Comparison of ENCODE assay signal across 16 cellular contexts in the genomic region with DNA sequence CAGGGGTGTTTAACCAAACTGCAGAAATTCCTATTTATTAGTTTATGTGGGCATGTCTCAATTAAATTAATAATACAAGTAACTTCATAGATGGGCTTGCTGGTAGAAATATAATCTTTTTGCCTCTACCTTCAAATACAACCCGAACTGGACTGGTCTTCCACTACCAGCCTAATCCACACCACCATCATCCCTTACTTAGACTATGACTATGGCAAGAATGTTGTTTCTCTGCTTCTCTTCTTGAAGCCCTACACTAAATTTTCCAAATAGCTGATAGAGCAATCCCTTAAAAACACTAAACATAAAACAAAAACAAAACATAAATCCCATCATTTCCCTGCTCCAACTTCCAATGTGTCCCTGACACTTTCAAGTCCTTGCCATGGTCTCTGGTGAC. TPM values are rescaled to one million over a fixed set of nuclear protein-coding genes. Genes with fewer than 3 reads are reported as not detected.
DNase-seq lines count a peak whose midpoint lies in the region; ATAC-seq and TF ChIP-seq lines count a peak whose summit lies in the region.
"Had no signal": no experiment of that assay in that cellular context is flagged by ENCODE, and none has a peak within 500 bp of the region (broad histone marks: within the 10 kb centered on the region; RNA-seq: fewer than 3 reads in every experiment).

No MANE protein-coding gene starts in this region.

- H2BK120ac ChIP-seq in trophoblast cell (ENCODE audit: insufficient read depth, low read length, poor library complexity): no peak overlapping the region

- POLR2A ChIA-PET in CD4-positive, alpha-beta T cell (lab: Charles Lee): no interaction called here

- no CpG with 5 or more reads among the region's 1 CpG for WGBS in trophoblast cell (ENCODE audit: extremely low coverage, insufficient coverage, insufficient read length)

- intact Hi-C loops in CD4-positive, alpha-beta T cell (cut with DNase I, micrococcal nuclease): no loop called here
- intact Hi-C loops in dendritic cell treated with granulocyte-macrophage colony-stimulating factor and Interleukin-4, amounts not matched to agents 40 ng/mL and 50 ng/mL, for 4 days (cut with micrococcal nuclease): no loop called here

- H3K27me3 ChIP-seq in CD4-positive, alpha-beta T cell (ENCODE audit: control insufficient read depth, insufficient read depth, low read length): no peaks in the 10 kb centered on the region
- no peaks in the 10 kb centered on the region for H3K27me3 ChIP-seq in trophoblast cell (ENCODE audit: insufficient read depth, low read length)

- H3K18ac ChIP-seq in trophoblast cell (ENCODE audit: low read length): no peak overlapping the region

- DNase-seq in activated T-cell treated with anti-CD3 and anti-CD28 coated beads, Interleukin-2, amount 50 U/mL, for 24 hours: no peak
- no peak for DNase-seq in activated T-cell treated with anti-CD3 and anti-CD28 coated beads for 4 hours
- no peak for DNase-seq in CD4-positive, alpha-beta T cell
- peak; percentile 12 to 74 for DNase-seq in trophoblast cell
- DNase-seq in COLO829 (ENCODE audit: low spot score): no peak
- DNase-seq: DMS 273 treated with DMSO at 0.1 percent for 48 hours, GDM1, NCI-H1048, NCI-H510A treated with DMSO at 0.1 percent for 48 hours, NCI-H82 had no signal

- no peak overlapping the region for H2AK5ac ChIP-seq in trophoblast cell (ENCODE audit: low read length)

- H3K36me3 Mint-ChIP-seq in activated T-cell treated with anti-CD3 and anti-CD28 coated beads, Interleukin-2, amount 50 U/mL, for 24 hours (ENCODE audit: low read depth): peaks cover 83% of the 10 kb centered on the region
- H3K36me3 Mint-ChIP-seq in CD4-positive, alpha-beta T cell (ENCODE audit: low read depth): peaks cover 77% of the 10 kb centered on the region
- H3K36me3 Mint-ChIP-seq in dendritic cell treated with granulocyte-macrophage colony-stimulating factor and Interleukin-4, amounts not matched to agents 40 ng/mL and 50 ng/mL, for 4 days (ENCODE audit: low read depth): peaks cover 94% of the 10 kb centered on the region

- ATAC-seq in CD4-positive, alpha-beta T cell (ENCODE audit: poor library complexity): no peak
- ATAC-seq in activated CD4-positive, CD25-positive, alpha-beta regulatory T cell treated with anti-CD3 and anti-CD28 coated beads, Interleukin-2, amount 50 U/mL, for 24 hours: no peak
- ATAC-seq in GM21825 (IDR thresholded peaks at IDR 0.05; ENCODE audit: unreplicated experiment): no peak
- ATAC-seq: GM23338, HCT116 had no signal

- H3K79me2 ChIP-seq in trophoblast cell (ENCODE audit: control insufficient read depth, insufficient read depth, low read length, poor library complexity): no peaks in the 10 kb centered on the region

- no peak overlapping the region for H3K23ac ChIP-seq in trophoblast cell (ENCODE audit: low read length)

- H3K9ac ChIP-seq in trophoblast cell (ENCODE audit: low read length): no peak overlapping the region
- H3K9ac ChIP-seq: KMS-11 had no signal

- no peak overlapping the region for H2AFZ ChIP-seq in trophoblast cell (ENCODE audit: insufficient read depth, low read length, poor library complexity)
- H2AFZ ChIP-seq: GM23338 had no signal

- H4K91ac ChIP-seq in trophoblast cell (ENCODE audit: low read depth, low read length): no peak overlapping the region

- no peak overlapping the region for H3K4me3 ChIP-seq in trophoblast cell (ENCODE audit: low read depth, low read length)
- H3K4me3 ChIP-seq: GM23338 had no signal

- no peak overlapping the region for H4K8ac ChIP-seq in trophoblast cell (ENCODE audit: low read depth, low read length)

- TF ChIP-seq CTCF in CD4-positive, alpha-beta T cell (IDR thresholded peaks at IDR 0.05): no peak

- no peak overlapping the region for H3K27ac ChIP-seq in CD4-positive, alpha-beta T cell (ENCODE audit: low read depth, low read length)
- no peak overlapping the region for H3K27ac ChIP-seq in trophoblast cell (ENCODE audit: low read depth, low read length)
- H3K27ac ChIP-seq: KMS-11 had no signal

- no peak overlapping the region for H3K4me2 ChIP-seq in trophoblast cell (ENCODE audit: low read length)
- H3K4me2 ChIP-seq: GM23338, KMS-11 had no signal

- peak overlapping the region; percentile 14 for H3K27ac Mint-ChIP-seq in activated T-cell treated with anti-CD3 and anti-CD28 coated beads, Interleukin-2, amount 50 U/mL, for 24 hours
- peak overlapping the region; percentile 15 for H3K27ac Mint-ChIP-seq in CD4-positive, alpha-beta T cell
- peak overlapping the region; percentile 4 for H3K27ac Mint-ChIP-seq in dendritic cell treated with granulocyte-macrophage colony-stimulating factor and Interleukin-4, amounts not matched to agents 40 ng/mL and 50 ng/mL, for 4 days
- H3K27ac Mint-ChIP-seq: GM23338 had no signal

- CTCF ChIA-PET in CD4-positive, alpha-beta T cell (lab: Charles Lee): no interaction called here

- no peak overlapping the region for H3K14ac ChIP-seq in trophoblast cell (ENCODE audit: low read length)

- H2BK5ac ChIP-seq in trophoblast cell (ENCODE audit: low read depth, low read length, poor library complexity): no peak overlapping the region

- H3K9me3 Mint-ChIP-seq in activated T-cell treated with anti-CD3 and anti-CD28 coated beads, Interleukin-2, amount 50 U/mL, for 24 hours: no peaks in the 10 kb centered on the region
- no peaks in the 10 kb centered on the region for H3K9me3 Mint-ChIP-seq in CD4-positive, alpha-beta T cell
- no peaks in the 10 kb centered on the region for H3K9me3 Mint-ChIP-seq in dendritic cell treated with granulocyte-macrophage colony-stimulating factor and Interleukin-4, amounts not matched to agents 40 ng/mL and 50 ng/mL, for 4 days
- H3K9me3 Mint-ChIP-seq: GM23338 had no signal

- no peak overlapping the region for H2BK12ac ChIP-seq in trophoblast cell (ENCODE audit: low read length)

- H3K9me3 ChIP-seq in CD4-positive, alpha-beta T cell (ENCODE audit: control insufficient read depth, low read length): no peaks in the 10 kb centered on the region
- no peaks in the 10 kb centered on the region for H3K9me3 ChIP-seq in trophoblast cell (ENCODE audit: insufficient read depth, low read depth, low read length)

- H3K79me1 ChIP-seq in trophoblast cell (ENCODE audit: low read length): no peaks in the 10 kb centered on the region

- no peaks in the 10 kb centered on the region for H3K27me3 Mint-ChIP-seq in activated T-cell treated with anti-CD3 and anti-CD28 coated beads, Interleukin-2, amount 50 U/mL, for 24 hours
- no peaks in the 10 kb centered on the region for H3K27me3 Mint-ChIP-seq in CD4-positive, alpha-beta T cell
- no peaks in the 10 kb centered on the region for H3K27me3 Mint-ChIP-seq in dendritic cell treated with granulocyte-macrophage colony-stimulating factor and Interleukin-4, amounts not matched to agents 40 ng/mL and 50 ng/mL, for 4 days

- no peak overlapping the region for H4K12ac ChIP-seq in trophoblast cell (ENCODE audit: low read depth, low read length)

- no peak overlapping the region for H3K4ac ChIP-seq in trophoblast cell (ENCODE audit: low read depth, low read length)

- H3K36me3 ChIP-seq in trophoblast cell (ENCODE audit: control insufficient read depth in 1 of 2, insufficient read depth in 2 of 2, low read length in 2 of 2): peaks cover 20 to 24% of the 10 kb centered on the region in 2 experiments

- peaks cover 3% of the 10 kb centered on the region for H3K4me1 Mint-ChIP-seq in activated T-cell treated with anti-CD3 and anti-CD28 coated beads, Interleukin-2, amount 50 U/mL, for 24 hours (ENCODE audit: low read depth)
- H3K4me1 Mint-ChIP-seq in CD4-positive, alpha-beta T cell (ENCODE audit: low read depth): no peaks in the 10 kb centered on the region
- H3K4me1 Mint-ChIP-seq in dendritic cell treated with granulocyte-macrophage colony-stimulating factor and Interleukin-4, amounts not matched to agents 40 ng/mL and 50 ng/mL, for 4 days (ENCODE audit: low read depth): peaks cover 6% of the 10 kb centered on the region

- no peak overlapping the region for H3K4me3 Mint-ChIP-seq in activated T-cell treated with anti-CD3 and anti-CD28 coated beads, Interleukin-2, amount 50 U/mL, for 24 hours
- H3K4me3 Mint-ChIP-seq in CD4-positive, alpha-beta T cell: no peak overlapping the region
- no peak overlapping the region for H3K4me3 Mint-ChIP-seq in dendritic cell treated with granulocyte-macrophage colony-stimulating factor and Interleukin-4, amounts not matched to agents 40 ng/mL and 50 ng/mL, for 4 days
- H3K4me3 Mint-ChIP-seq: GM23338 had no signal

- peaks cover 3% of the 10 kb centered on the region in 2 experiments for H3K4me1 ChIP-seq in trophoblast cell (ENCODE audit: control insufficient read depth in 1 of 2, insufficient read depth in 2 of 2, low read length in 2 of 2)

RNA-seq across cellular contexts. Expression of gene ULK2, which starts 47.8 kb away (rescaled TPM):
- 10 to 100 TPM; 17.1 to 18.3 TPM for total RNA-seq in CD4-positive, alpha-beta T cell
- polyA plus RNA-seq in trophoblast cell (2013): 13.3 and 14.3 TPM in 2 replicates

Comparison
In these comparisons a context has a peak if more than half of its experiments do, and no peak if none do; other contexts are left out.
1. DNase-seq: peak in trophoblast cell (2 of 2); none in activated T-cell treated with anti-CD3 and anti-CD28 coated beads, Interleukin-2, amount 50 U/mL, for 24 hours (single experiment), activated T-cell treated with anti-CD3 and anti-CD28 coated beads for 4 hours (single experiment), CD4-positive, alpha-beta T cell (0 of 10) and COLO829 (single experiment).
2. Peak in every context shown above with its lines, with median percentiles within 50 percentile points of each other: H3K27ac Mint-ChIP-seq.